Comparison of ENCODE assay signal across 8 cellular contexts in the genomic region with DNA sequence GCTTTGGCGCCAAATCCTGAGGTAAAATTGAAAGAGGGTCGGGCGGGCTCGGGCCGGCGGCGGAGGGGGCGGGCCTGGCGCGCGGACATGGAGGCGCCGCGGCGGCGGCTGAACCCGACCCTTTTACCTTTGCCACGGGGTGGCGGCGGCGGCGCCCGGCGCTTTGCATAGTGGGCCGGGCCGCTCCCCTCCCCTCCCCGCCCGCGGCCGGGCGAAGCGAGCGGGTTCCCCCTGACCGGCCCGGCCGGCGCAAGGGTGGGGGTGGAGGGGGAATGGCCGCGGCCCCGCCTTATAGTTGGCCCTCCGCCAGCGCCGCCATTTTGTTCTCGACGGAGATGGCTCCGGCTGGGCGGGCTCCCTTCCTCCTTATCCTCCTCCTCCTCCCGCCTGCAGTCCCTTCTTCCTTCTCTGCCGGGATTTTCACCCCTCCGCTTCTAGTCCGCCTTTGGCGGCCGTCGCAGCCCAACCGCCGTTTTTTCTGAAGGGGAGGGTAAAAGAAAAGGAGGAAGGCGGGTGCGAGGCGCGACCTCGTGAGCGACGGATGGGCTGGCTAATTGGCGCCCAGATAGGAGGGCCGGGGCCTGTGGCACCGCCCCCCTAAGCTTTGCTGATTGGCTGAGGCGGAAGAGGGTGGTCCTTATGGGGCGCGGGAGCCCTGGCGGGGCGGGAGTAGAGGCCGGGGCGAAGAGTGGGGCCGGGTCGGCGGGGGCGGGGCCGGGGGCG. TPM values are rescaled to one million over a fixed set of nuclear protein-coding genes. Genes with fewer than 3 reads are reported as not detected.
DNase-seq lines count a peak whose midpoint lies in the region; ATAC-seq and TF ChIP-seq lines count a peak whose summit lies in the region.

No MANE protein-coding gene starts in this region.

- peak overlapping the region; percentile 74 for H3K4me3 ChIP-seq in kidney epithelial cell (ENCODE audit: low read depth, low read length)

- no peaks in the 10 kb centered on the region for H3K36me3 ChIP-seq in kidney epithelial cell (ENCODE audit: control insufficient read depth, insufficient read depth, low read length)

- H3K27me3 Mint-ChIP-seq in chondrocyte (ENCODE audit: low read depth): no peaks in the 10 kb centered on the region

- H3K27ac Mint-ChIP-seq in chondrocyte (ENCODE audit: unreplicated experiment): peak overlapping the region; percentile 100

- peak; percentile 86 for ATAC-seq in HG03439 (IDR thresholded peaks at IDR 0.05; ENCODE audit: unreplicated experiment)

- no peaks in the 10 kb centered on the region for H3K9me3 Mint-ChIP-seq in chondrocyte (ENCODE audit: low read depth)

- H3K36me3 Mint-ChIP-seq in chondrocyte (ENCODE audit: low read depth): peaks cover 9% of the 10 kb centered on the region

- H3K27me3 ChIP-seq in kidney epithelial cell (ENCODE audit: control insufficient read depth, insufficient read depth, low read length): no peaks in the 10 kb centered on the region

- peak overlapping the region; percentile 98 for H3K4me3 Mint-ChIP-seq in chondrocyte (ENCODE audit: unreplicated experiment)

- peak; percentile 99 for DNase-seq in Ammon's horn (ENCODE audit: low spot score)
- DNase-seq in GM19238 (ENCODE audit: insufficient read length, low spot score): peak; percentile 97
- peak; percentile 93 for DNase-seq in NCI-H510A (lab: John Stamatoyannopoulos, UW)
- DNase-seq in activated CD4-positive, alpha-beta T cell treated with anti-CD3 and anti-CD28 coated beads for 24 hours (ENCODE audit: low read depth in 2 of 2): peak; percentile 91 to 93
- peak; percentile 97 for DNase-seq in chondrocyte (ENCODE audit: low spot score)
- DNase-seq in kidney epithelial cell (ENCODE audit: low read depth): peak; percentile 48
- peak; percentile 96 for DNase-seq in stimulated activated CD4-positive, alpha-beta T cell treated with anti-CD3 and anti-CD28 coated beads, Interleukin-15, amount 100 ng/mL, for 24 hours

- H3K4me1 Mint-ChIP-seq in chondrocyte (ENCODE audit: low read depth): peaks cover 28% of the 10 kb centered on the region

- no peak for TF ChIP-seq CTCF in chondrocyte (IDR thresholded peaks at IDR 0.05)
- no peak for TF ChIP-seq CTCF in kidney epithelial cell (IDR thresholded peaks at IDR 0.05; ENCODE audit: insufficient read depth, low read length, poor library complexity, severe bottlenecking)

RNA-seq across cellular contexts. Expression of gene NR2C2, which starts 0.7 kb away (rescaled TPM):
- total RNA-seq in chondrocyte: 33.3 to 42.5 TPM (median 41.7 TPM) in 3 replicates
- total RNA-seq in kidney epithelial cell: 30.7 and 33.6 TPM in 2 replicates

Comparison
In these comparisons a context has a peak if more than half of its experiments do, and no peak if none do; other contexts are left out.
1. Peak in every context shown above with its lines: DNase-seq, ATAC-seq and H3K4me3 ChIP-seq.
2. DNase-seq: peak in every context shown above with its lines; median percentile 99 in Ammon's horn; 97 in GM19238; 97 in chondrocyte; 96 in stimulated activated CD4-positive, alpha-beta T cell treated with anti-CD3 and anti-CD28 coated beads, Interleukin-15, amount 100 ng/mL, for 24 hours; 93 in NCI-H510A; 92 in activated CD4-positive, alpha-beta T cell treated with anti-CD3 and anti-CD28 coated beads for 24 hours; 48 in kidney epithelial cell.